9 cellular contexts compared by ENCODE assay signal in genomic region chr11:63870351-63871197, GRCh38. TPM values are rescaled to one million over a fixed set of nuclear protein-coding genes. Genes with fewer than 3 reads are reported as not detected.
DNase-seq lines count a peak whose midpoint lies in the region; ATAC-seq and TF ChIP-seq lines count a peak whose summit lies in the region.
"Had no signal": no experiment of that assay in that cellular context is flagged by ENCODE, and none has a peak within 500 bp of the region (broad histone marks: within the 10 kb centered on the region; RNA-seq: fewer than 3 reads in every experiment).

No MANE protein-coding gene starts in this region.

- H3K4me3 ChIP-seq in esophagus (ENCODE audit: low read depth in 1 of 2, low read length in 2 of 2) (no peak overlapping the region), skeletal muscle satellite cell (ENCODE audit: low read length) (no peak overlapping the region)

- H3K27me3 ChIP-seq in esophagus (ENCODE audit: control insufficient read depth in 1 of 2, insufficient read depth in 2 of 2, low read length in 2 of 2) (no peaks in the 10 kb centered on the region), skeletal muscle satellite cell (ENCODE audit: control insufficient read depth, insufficient read depth, low read length) (no peaks in the 10 kb centered on the region)

- no peak for ATAC-seq in HG03135 (IDR thresholded peaks at IDR 0.05; ENCODE audit: unreplicated experiment)

- H3K9me3 ChIP-seq in esophagus (ENCODE audit: control insufficient read depth in 2 of 2, insufficient read depth in 1 of 2, low read depth in 1 of 2, low read length in 1 of 2) (no peaks in the 10 kb centered on the region), skeletal muscle satellite cell (replicated peaks; ENCODE audit: low read length) (no peaks in the 10 kb centered on the region)

- DNase-seq in EL (peak; percentile 28), RWPE1 (ENCODE audit: low spot score) (no peak), GM03348 (ENCODE audit: low spot score) (no peak), NCI-H1436 treated with DMSO at 0.1 percent for 48 hours (lab: John Stamatoyannopoulos, UW) (no peak), pons (ENCODE audit: low spot score) (no peak)
- DNase-seq: NCI-H1105 treated with DMSO at 0.1 percent for 48 hours had no signal

- TF ChIP-seq CTCF in RWPE1 (conservative IDR thresholded peaks at IDR 0.05; ENCODE audit: low read depth), result no peak

- no peak overlapping the region for H3K9ac ChIP-seq in skeletal muscle satellite cell (ENCODE audit: low read depth, low read length)

- POLR2A ChIA-PET in RWPE1 (lab: Yijun Ruan, JAX; ENCODE audit: low non-redundant PET), result interaction anchor here (0.6 kb wide), 1 partner anchor 98 kb away, joined by 3 read pairs; no protein-coding TSS in a partner anchor

- H3K27ac ChIP-seq in RWPE1 (peak overlapping the region; percentile 47), esophagus (ENCODE audit: low read depth in 2 of 2, low read length in 1 of 2) (peak overlapping the region; percentile 91 to 94)

- 50 to 56% methylated on average over 15 of the region's 15 CpGs for WGBS in esophagus, 2 donors

- CTCF ChIA-PET in RWPE1 (lab: Yijun Ruan, JAX), result no interaction called here

- peaks cover 0 to 4% of the 10 kb centered on the region in 2 donors for H3K36me3 ChIP-seq in esophagus (ENCODE audit: control insufficient read depth in 2 of 2, insufficient read depth in 2 of 2, low read length in 1 of 2)
- peaks cover 7% of the 10 kb centered on the region for H3K36me3 ChIP-seq in skeletal muscle satellite cell (ENCODE audit: insufficient read depth, low read length)

- H3K4me2 ChIP-seq in skeletal muscle satellite cell (ENCODE audit: low read length), result peak overlapping the region; percentile 7

- H3K4me1 ChIP-seq in esophagus (ENCODE audit: control insufficient read depth in 2 of 2, insufficient read depth in 2 of 2, low read length in 1 of 2) (peaks cover 19 to 44% of the 10 kb centered on the region in 2 donors), skeletal muscle satellite cell (ENCODE audit: control insufficient read depth, insufficient read depth, low read length) (peaks cover 38% of the 10 kb centered on the region)

RNA-seq across cellular contexts. Expression of gene MARK2, which starts 31.7 kb away (rescaled TPM):
- 10 to 100 TPM; 29.5 to 29.9 TPM for polyA plus RNA-seq in esophagus
- 11.4 and 15.1 TPM in 2 replicates for total RNA-seq in skeletal muscle satellite cell (2012; rRNA removed)

RNA-seq across cellular contexts. Expression of gene RCOR2, which starts 46.4 kb away (rescaled TPM):
- under 1 TPM; 0.13 to 0.24 TPM for polyA plus RNA-seq in esophagus
- total RNA-seq in skeletal muscle satellite cell (2012; rRNA removed), result 3.0 and 5.5 TPM in 2 replicates

RNA-seq across cellular contexts. Expression of gene SPINDOC, which starts 57.3 kb away (rescaled TPM):
- 10 to 100 TPM in 1 of 2 donors, 1 to 10 TPM in 1; 5.9 to 10.2 TPM for polyA plus RNA-seq in esophagus
- 13.3 and 15.2 TPM in 2 replicates for total RNA-seq in skeletal muscle satellite cell (2012; rRNA removed)
